ENCODE assay signal across 1 cellular context in the genomic region with DNA sequence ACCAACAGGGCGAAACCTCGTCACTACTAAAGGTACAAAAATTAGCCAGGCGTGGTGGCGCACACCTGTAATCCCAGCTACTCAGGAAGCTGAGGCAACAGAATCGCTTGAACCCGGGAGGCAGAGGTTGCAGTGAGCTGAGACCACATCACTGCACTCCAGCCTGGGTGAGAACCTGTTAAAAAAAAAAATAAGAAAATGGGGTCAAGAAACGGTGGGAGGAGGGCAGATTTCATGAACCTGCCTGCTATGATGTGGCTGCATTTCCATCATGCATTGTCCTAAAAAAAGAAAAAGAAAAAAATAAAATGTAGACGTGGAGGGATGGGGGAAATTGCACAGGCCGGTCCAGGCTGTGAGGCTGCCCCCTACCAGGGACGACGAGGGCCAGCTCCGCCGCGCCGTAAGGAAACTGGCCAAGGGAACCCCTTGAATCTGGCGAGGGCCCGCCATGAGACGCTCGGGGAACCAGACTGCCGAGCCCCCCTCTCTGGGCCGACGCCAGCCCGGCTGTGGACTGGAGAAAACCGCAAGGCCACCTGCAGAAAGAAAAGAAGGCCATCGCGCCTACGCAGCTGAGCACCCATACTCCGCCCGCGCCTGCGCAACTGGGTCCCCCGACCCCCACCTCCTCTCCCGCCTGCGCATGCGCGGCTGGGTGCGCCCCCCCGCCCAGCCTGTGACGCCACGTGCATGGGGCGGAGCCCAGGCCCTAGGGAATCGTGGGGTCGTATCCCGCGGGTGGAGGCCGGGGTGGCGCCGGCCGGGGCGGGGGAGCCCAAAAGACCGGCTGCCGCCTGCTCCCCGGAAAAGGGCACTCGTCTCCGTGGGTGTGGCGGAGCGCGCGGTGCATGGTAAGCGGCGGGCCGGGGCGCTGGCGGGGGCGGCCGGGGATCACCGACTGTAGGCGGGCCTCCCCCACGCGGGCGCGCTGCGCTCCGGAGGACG.
TF ChIP-seq lines count a peak whose summit lies in the region.

Gene ENTPD6, plus strand, starts transcription at position 699 of the 948 bp plus-strand sequence. CDS start 10,825 bp downstream, outside the sequence.

TF ChIP-seq in SK-N-SH, 30 proteins besides CTCF, POLR2A, EP300 and RAD21 (continued from another document):
- TF ChIP-seq TAF1 (IDR thresholded peaks at IDR 0.05; ENCODE audit: borderline replicate concordance, low read depth, low read length) (peak; percentile 80), MEF2A (IDR thresholded peaks at IDR 0.05; ENCODE audit: borderline replicate concordance, low read depth) (no peak), MAX (IDR thresholded peaks at IDR 0.05; ENCODE audit: low read depth) (peak; percentile 37; the same call in 1 of the 2 replicates), RXRA (IDR thresholded peaks at IDR 0.05; ENCODE audit: borderline replicate concordance, low read depth) (no peak), YY1 (IDR thresholded peaks at IDR 0.05; ENCODE audit: low read depth) (0 out of 2 replicates have a peak, but pooled peaks have one; percentile 17), EZH2phosphoT487 (IDR thresholded peaks at IDR 0.05; ENCODE audit: borderline replicate concordance, low read depth) (no peak)
- TF ChIP-seq, protein P1, sequence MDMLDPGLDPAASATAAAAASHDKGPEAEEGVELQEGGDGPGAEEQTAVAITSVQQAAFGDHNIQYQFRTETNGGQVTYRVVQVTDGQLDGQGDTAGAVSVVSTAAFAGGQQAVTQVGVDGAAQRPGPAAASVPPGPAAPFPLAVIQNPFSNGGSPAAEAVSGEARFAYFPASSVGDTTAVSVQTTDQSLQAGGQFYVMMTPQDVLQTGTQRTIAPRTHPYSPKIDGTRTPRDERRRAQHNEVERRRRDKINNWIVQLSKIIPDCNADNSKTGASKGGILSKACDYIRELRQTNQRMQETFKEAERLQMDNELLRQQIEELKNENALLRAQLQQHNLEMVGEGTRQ (IDR thresholded peaks at IDR 0.05; ENCODE audit: borderline replicate concordance, low read depth, low read length): no peak
- TF ChIP-seq, protein P2, sequence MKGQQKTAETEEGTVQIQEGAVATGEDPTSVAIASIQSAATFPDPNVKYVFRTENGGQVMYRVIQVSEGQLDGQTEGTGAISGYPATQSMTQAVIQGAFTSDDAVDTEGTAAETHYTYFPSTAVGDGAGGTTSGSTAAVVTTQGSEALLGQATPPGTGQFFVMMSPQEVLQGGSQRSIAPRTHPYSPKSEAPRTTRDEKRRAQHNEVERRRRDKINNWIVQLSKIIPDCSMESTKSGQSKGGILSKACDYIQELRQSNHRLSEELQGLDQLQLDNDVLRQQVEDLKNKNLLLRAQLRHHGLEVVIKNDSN (IDR thresholded peaks at IDR 0.05; ENCODE audit: borderline replicate concordance, low read depth): peak; percentile 52; the same call in 1 of the 2 replicates
